In the genomic region with DNA sequence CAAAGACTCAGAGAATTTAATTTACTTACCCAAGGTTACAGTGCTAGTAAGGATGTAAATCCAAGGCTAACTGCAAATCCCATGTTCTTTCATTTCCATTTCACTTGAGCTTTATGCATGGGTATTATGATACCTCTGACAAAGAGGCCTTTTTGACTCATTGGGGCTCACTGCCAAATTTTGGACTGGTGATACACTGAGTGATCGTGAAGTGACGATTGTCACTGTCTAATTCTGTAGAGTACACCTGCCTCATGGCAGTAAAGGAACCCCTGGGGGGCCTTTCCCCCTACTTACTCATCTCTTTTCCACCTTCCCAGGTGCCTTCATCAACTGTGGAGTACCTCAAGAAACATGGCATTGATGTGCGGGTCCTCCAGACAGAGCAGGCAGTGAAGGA, we compare ENCODE assay signal across 22 cellular contexts. TPM values are rescaled to one million over a fixed set of nuclear protein-coding genes. Genes with fewer than 3 reads are reported as not detected.
DNase-seq lines count a peak whose midpoint lies in the region; ATAC-seq, FAIRE-seq and TF ChIP-seq lines count a peak whose summit lies in the region.
"Had no signal": no experiment of that assay in that cellular context is flagged by ENCODE, and none has a peak within 500 bp of the region (broad histone marks: within the 10 kb centered on the region; RNA-seq: fewer than 3 reads in every experiment).

No MANE protein-coding gene starts in this region.

- intact Hi-C loops in PC-3 (cut with micrococcal nuclease) (no loop called here), psoas muscle (cut with DNase I) (no loop called here)

- ATAC-seq in PC-3 = peak; percentile 42
- ATAC-seq in psoas muscle = peak; percentile 43 to 82 (median 70)
- ATAC-seq: A549; CD8-positive, alpha-beta T cell had no signal

- TF ChIP-seq CTCF in PC-3 (conservative IDR thresholded peaks at IDR 0.05; ENCODE audit: low read depth, low read length) (no peak), psoas muscle (IDR thresholded peaks at IDR 0.05) (no peak), mesothelial cell of epicardium (IDR thresholded peaks at IDR 0.05; ENCODE audit: unreplicated experiment) (no peak)

- no peak overlapping the region for H3K4me3 Mint-ChIP-seq in mesothelial cell of epicardium
- H3K4me3 Mint-ChIP-seq: B cell; CD4-positive, alpha-beta T cell; CD8-positive, alpha-beta T cell had no signal

- H2AFZ ChIP-seq in PC-3 (ENCODE audit: low read length) = no peak overlapping the region

- FAIRE-seq in HTR-8/SVneo (lab: Jason Lieb, UNC) = no peak
- FAIRE-seq: A549, D721Med, G401.6, GM12891, GM19239 had no signal

- no peak overlapping the region for H3K27ac ChIP-seq in PC-3 (ENCODE audit: low read length)
- H3K27ac ChIP-seq in psoas muscle = peak overlapping the region; percentile 36
- H3K27ac ChIP-seq: 22Rv1; A549; BLaER1 treated with 17β-estradiol and CSF1 and Interleukin-3, amounts not matched to agents 10 nM and 100 nM; C4-2B had no signal

- no peaks in the 10 kb centered on the region for H3K4me1 Mint-ChIP-seq in mesothelial cell of epicardium
- H3K4me1 Mint-ChIP-seq: B cell had no signal

- H3K4me3 ChIP-seq in PC-3 (ENCODE audit: low read length) = no peak overlapping the region
- no peak overlapping the region for H3K4me3 ChIP-seq in psoas muscle
- H3K4me3 ChIP-seq: A549; BLaER1 treated with 17β-estradiol and CSF1 and Interleukin-3, amounts not matched to agents 10 nM and 100 nM had no signal

- no peak overlapping the region for H3K4me2 ChIP-seq in PC-3 (ENCODE audit: low read length)
- H3K4me2 ChIP-seq: A549; BLaER1 treated with 17β-estradiol and CSF1 and Interleukin-3, amounts not matched to agents 10 nM and 100 nM had no signal

- POLR2A ChIA-PET in PC-3 (lab: Charles Lee; ENCODE audit: unreplicated experiment) = no interaction called here

- no peaks in the 10 kb centered on the region for H3K79me2 ChIP-seq in PC-3 (ENCODE audit: low read length)

- peaks cover 28% of the 10 kb centered on the region for H3K36me3 Mint-ChIP-seq in mesothelial cell of epicardium

- H4K20me1 ChIP-seq in PC-3 (ENCODE audit: low read length) = no peaks in the 10 kb centered on the region
- H4K20me1 ChIP-seq: BLaER1 treated with 17β-estradiol and CSF1 and Interleukin-3, amounts not matched to agents 10 nM and 100 nM had no signal

- H3K27ac Mint-ChIP-seq in mesothelial cell of epicardium = no peak overlapping the region
- H3K27ac Mint-ChIP-seq: B cell; CD4-positive, alpha-beta T cell; CD8-positive, alpha-beta T cell had no signal

- H3K36me3 ChIP-seq in PC-3 (ENCODE audit: low read depth, low read length) (peaks cover 17% of the 10 kb centered on the region), psoas muscle (ENCODE audit: insufficient read depth in 1 of 2, low read depth in 1 of 2) (peaks cover 4 to 86% of the 10 kb centered on the region in 2 donors)

- CTCF ChIA-PET in PC-3 (lab: Charles Lee) = no interaction called here

- H3K9ac ChIP-seq in PC-3 (ENCODE audit: low read length) = no peak overlapping the region
- H3K9ac ChIP-seq: BLaER1 treated with 17β-estradiol and CSF1 and Interleukin-3, amounts not matched to agents 10 nM and 100 nM had no signal

- H3K9me2 ChIP-seq in PC-3 (replicated peaks; ENCODE audit: low read length) = no peaks in the 10 kb centered on the region

- BruUV-seq in PC-3 (replicated peaks; lab: Mats Ljungman, UMichigan) = no TSS peak

- H3K9me3 ChIP-seq in PC-3 (ENCODE audit: low read length) (no peaks in the 10 kb centered on the region), psoas muscle (no peaks in the 10 kb centered on the region)
- H3K9me3 ChIP-seq: A549; BLaER1 treated with 17β-estradiol and CSF1 and Interleukin-3, amounts not matched to agents 10 nM and 100 nM; Caco-2 had no signal

- peaks cover 3% of the 10 kb centered on the region for H3K9me3 Mint-ChIP-seq in mesothelial cell of epicardium
- H3K9me3 Mint-ChIP-seq: CD4-positive, alpha-beta T cell; CD8-positive, alpha-beta T cell had no signal

- no peaks in the 10 kb centered on the region for H3K27me3 ChIP-seq in PC-3 (ENCODE audit: low read length)
- no peaks in the 10 kb centered on the region for H3K27me3 ChIP-seq in psoas muscle (ENCODE audit: insufficient read depth in 3 of 3, low read length in 2 of 3)
- H3K27me3 ChIP-seq: BLaER1 treated with 17β-estradiol and CSF1 and Interleukin-3, amounts not matched to agents 10 nM and 100 nM had no signal

- peak; percentile 1 for DNase-seq in NCI-H345 (lab: John Stamatoyannopoulos, UW)
- no peak for DNase-seq in NCI-H345 treated with DMSO at 0.1 percent for 48 hours (lab: John Stamatoyannopoulos, UW; ENCODE audit: unreplicated experiment)
- peak; percentile 28 for DNase-seq in PC-3
- no peak for DNase-seq in psoas muscle
- DNase-seq in HTR-8/SVneo (ENCODE audit: insufficient read length, low spot score) = no peak
- DNase-seq in mesothelial cell of epicardium (ENCODE audit: low spot score in 2 of 2, unreplicated experiment in 2 of 2) = no peak
- DNase-seq: AML-193; Caco-2; Calu3; CD4-positive, alpha-beta T cell; CD8-positive, alpha-beta T cell; DMS79 treated with DMSO at 0.1 percent for 48 hours; GF-D8 had no signal

- no peaks in the 10 kb centered on the region for H3K27me3 Mint-ChIP-seq in mesothelial cell of epicardium (ENCODE audit: low read depth)
- H3K27me3 Mint-ChIP-seq: B cell; CD4-positive, alpha-beta T cell had no signal

- H3K4me1 ChIP-seq in PC-3 (ENCODE audit: insufficient read depth, low read length) (no peaks in the 10 kb centered on the region), psoas muscle (no peaks in the 10 kb centered on the region)
- H3K4me1 ChIP-seq: A549; BLaER1 treated with 17β-estradiol and CSF1 and Interleukin-3, amounts not matched to agents 10 nM and 100 nM; Caco-2 had no signal

- no peaks in the 10 kb centered on the region for H3F3A ChIP-seq in PC-3 (ENCODE audit: low read length, unreplicated experiment)

- WGBS in psoas muscle, 3 donors = 62 to 82% (median 70%) methylated on average over 3 of the region's 3 CpGs

RNA-seq across cellular contexts. Expression of gene AAMDC, which starts 50.9 kb away (rescaled TPM):
- total RNA-seq in PC-3 (2014; rRNA removed) (14.4 and 18.0 TPM in 2 replicates), psoas muscle (10 to 100 TPM; 54.5 to 70.1 (median 61.3) TPM), mesothelial cell of epicardium (26.7 to 30.0 TPM (median 27.2 TPM) in 3 replicates)
- polyA plus RNA-seq in psoas muscle = 100 to 1,000 TPM in 1 of 3 donors, 10 to 100 TPM in 2; 93.4 to 160 (median 99.8) TPM

RNA-seq across cellular contexts. Expression of gene RSF1, which starts 51.3 kb away (rescaled TPM):
- total RNA-seq in PC-3 (2014; rRNA removed) (30.0 and 58.7 TPM in 2 replicates), psoas muscle (10 to 100 TPM; 30.0 to 34.8 (median 32.4) TPM), mesothelial cell of epicardium (104 to 109 TPM (median 105 TPM) in 3 replicates)
- 10 to 100 TPM in 1 of 3 donors, 1 to 10 TPM in 2; 2.7 to 18.5 (median 6.9) TPM for polyA plus RNA-seq in psoas muscle

Comparison
In these comparisons a context has a peak if more than half of its experiments do, and no peak if none do; other contexts are left out.
1. DNase-seq: peak in NCI-H345 (single experiment) and PC-3 (single experiment); none in NCI-H345 treated with DMSO at 0.1 percent for 48 hours (single experiment), psoas muscle (0 of 2), HTR-8/SVneo (single experiment) and mesothelial cell of epicardium (0 of 2).